Comparison of ENCODE assay signal across 18 cellular contexts in the genomic region with DNA sequence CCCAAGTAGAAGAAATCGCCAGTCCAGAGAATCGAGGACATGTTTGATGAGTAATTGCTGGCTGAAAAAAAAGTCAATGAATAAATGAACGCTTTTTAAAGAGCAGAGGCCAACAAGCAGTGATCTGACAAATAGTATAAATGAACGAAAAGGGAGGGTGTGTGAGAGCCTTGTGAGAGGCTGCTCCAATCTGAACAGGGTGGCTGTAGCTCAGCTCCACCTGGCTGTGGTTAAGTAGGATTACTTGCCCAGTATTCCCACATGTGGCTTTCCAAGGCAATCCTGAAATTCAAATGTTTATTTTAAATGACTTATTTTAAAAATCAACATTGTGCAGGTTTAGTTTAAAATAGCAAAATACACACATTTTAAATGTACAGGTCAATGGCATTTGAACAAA.
A peak's percentile ranks its signal among the peaks of the same experiment; 100 is the strongest.
DNase-seq lines count a peak whose midpoint lies in the region; ATAC-seq and TF ChIP-seq lines count a peak whose summit lies in the region.
"Had no signal": no experiment of that assay in that cellular context is flagged by ENCODE, and none has a peak within 500 bp of the region (broad histone marks: within the 10 kb centered on the region; RNA-seq: fewer than 3 reads in every experiment).

No MANE protein-coding gene starts in this region.

- peak; percentile 4 for DNase-seq in ACHN
- DNase-seq in HFFc6, result no peak
- no peak for DNase-seq in WTC11 (ENCODE audit: low spot score)
- DNase-seq in iPS-NIHi7 (ENCODE audit: extremely low spot score), result peak; percentile 50
- DNase-seq in kidney tubule cell (ENCODE audit: low spot score), result no peak
- DNase-seq in effector CD8-positive, alpha-beta T cell (lab: John Stamatoyannopoulos, UW), result no peak
- no peak for DNase-seq in activated CD8-positive, alpha-beta memory T cell treated with anti-CD3 and anti-CD28 coated beads, Interleukin-2, amount 50 U/mL, for 4 hours
- DNase-seq: activated CD8-positive, alpha-beta T cell treated with anti-CD3 and anti-CD28 coated beads, Interleukin-2, amount 10 ng/mL, durations not matched to agents 7 days and 5 days; amygdala; DMS153; esophagus squamous epithelium; naive B cell; NCI-H1436; NCI-H345; psoas muscle had no signal

- H3K4me1 Mint-ChIP-seq in HFFc6 (ENCODE audit: low read depth), result peaks cover 60% of the 10 kb centered on the region
- peaks cover 12% of the 10 kb centered on the region for H3K4me1 Mint-ChIP-seq in WTC11
- H3K4me1 Mint-ChIP-seq: naive B cell had no signal

- POLR2A ChIA-PET in WTC11 (lab: Charles Lee), result no interaction called here

- H3K36me3 Mint-ChIP-seq in HFFc6 (ENCODE audit: low read depth) (peaks cover 13% of the 10 kb centered on the region), WTC11 (no peaks in the 10 kb centered on the region)
- H3K36me3 Mint-ChIP-seq: naive B cell had no signal

- TF ChIP-seq CTCF in HFFc6 (IDR thresholded peaks at IDR 0.05), result peak; percentile 40; the same call in 1 of the 2 replicates
- no peak for TF ChIP-seq CTCF in WTC11 (IDR thresholded peaks at IDR 0.05)

- CTCF ChIA-PET in WTC11 (lab: Charles Lee), result interaction anchor here (0.6 to 2.9 kb wide), 4 partner anchors 122 to 241 kb away, joined by 3 to 30 read pairs (median 6); no protein-coding TSS in a partner anchor

- H3K4me3 Mint-ChIP-seq in HFFc6 (no peak overlapping the region), WTC11 (no peak overlapping the region)
- H3K4me3 Mint-ChIP-seq: activated CD8-positive, alpha-beta T cell treated with anti-CD3 and anti-CD28 coated beads, Interleukin-2, amount 10 ng/mL, durations not matched to agents 7 days and 5 days; dendritic cell treated with granulocyte-macrophage colony-stimulating factor and Interleukin-4, amounts not matched to agents 40 ng/mL and 50 ng/mL, for 4 days; naive B cell had no signal

- ATAC-seq in WTC11 (peak; percentile 81), HG03439 (IDR thresholded peaks at IDR 0.05; ENCODE audit: unreplicated experiment) (no peak)
- ATAC-seq: activated CD8-positive, alpha-beta T cell treated with anti-CD3 and anti-CD28 coated beads, Interleukin-2, amount 10 ng/mL, durations not matched to agents 7 days and 5 days; psoas muscle had no signal

- peak overlapping the region; percentile 88 for H3K27ac Mint-ChIP-seq in HFFc6
- H3K27ac Mint-ChIP-seq in WTC11, result no peak overlapping the region
- H3K27ac Mint-ChIP-seq: activated CD8-positive, alpha-beta T cell treated with anti-CD3 and anti-CD28 coated beads, Interleukin-2, amount 10 ng/mL, durations not matched to agents 7 days and 5 days; activated T-helper 2 cell treated with anti-CD3 and anti-CD28 coated beads, Interferon-gamma antibody, Interleukin-2, Interleukin-4, amounts not matched to agents 10 μg/mL and 5 μg/mL and 100 μg/mL, durations not matched to agents 14 hours and 24 hours and 36 hours; dendritic cell treated with granulocyte-macrophage colony-stimulating factor and Interleukin-4, amounts not matched to agents 40 ng/mL and 50 ng/mL, for 4 days; naive B cell had no signal

- H3K27me3 Mint-ChIP-seq in HFFc6 (ENCODE audit: insufficient read depth), result peaks cover 1% of the 10 kb centered on the region; the same call in 1 of the 2 replicates
- no peaks in the 10 kb centered on the region for H3K27me3 Mint-ChIP-seq in WTC11 (ENCODE audit: low read depth)
- H3K27me3 Mint-ChIP-seq: naive B cell had no signal

- H3K9me3 Mint-ChIP-seq in HFFc6 (peaks cover 5% of the 10 kb centered on the region), WTC11 (no peaks in the 10 kb centered on the region)
- H3K9me3 Mint-ChIP-seq: activated T-helper 2 cell treated with anti-CD3 and anti-CD28 coated beads, Interferon-gamma antibody, Interleukin-2, Interleukin-4, amounts not matched to agents 10 μg/mL and 5 μg/mL and 100 μg/mL, durations not matched to agents 14 hours and 24 hours and 36 hours had no signal

- in situ Hi-C loops in ACHN (cut with HindIII; ENCODE audit: low pct_ligation_motif_present, low pct_unique_long_range_greater_than_20kb, low sequenced_read_pairs), result no loop called here

TF ChIP-seq in WTC11, 78 proteins besides CTCF, POLR2A, EP300 and RAD21:
- no peak for TF ChIP-seq ZNF671 (CRISPR knock-in tag; IDR thresholded peaks at IDR 0.05)
TF ChIP-seq in WTC11: peak in this region for 0.

Comparison
In these comparisons a context has a peak if more than half of its experiments do, and no peak if none do; other contexts are left out.
1. DNase-seq: peak in ACHN (single experiment) and iPS-NIHi7 (single experiment); none in HFFc6 (single experiment), WTC11 (single experiment), kidney tubule cell (single experiment), effector CD8-positive, alpha-beta T cell (single experiment) and activated CD8-positive, alpha-beta memory T cell treated with anti-CD3 and anti-CD28 coated beads, Interleukin-2, amount 50 U/mL, for 4 hours (single experiment).